In genomic region chr12:94140556-94140955, GRCh38 we compare ENCODE assay signal across 8 cellular contexts. TPM values are rescaled to one million over a fixed set of nuclear protein-coding genes. Genes with fewer than 3 reads are reported as not detected.
DNase-seq lines count a peak whose midpoint lies in the region; ATAC-seq and TF ChIP-seq lines count a peak whose summit lies in the region.

No MANE protein-coding gene starts in this region.

- no peaks in the 10 kb centered on the region for H3K27me3 ChIP-seq in spleen (replicated peaks in 1 of 7)

- H3K36me3 ChIP-seq in spleen: no peaks in the 10 kb centered on the region

- TF ChIP-seq POLR2A in spleen (IDR thresholded peaks at IDR 0.05): no peak

- H3K4me3 ChIP-seq in cardiac fibroblast (replicated peaks in 1 of 2; ENCODE audit: low read depth in 2 of 2, low read length in 2 of 2): no peak overlapping the region
- H3K4me3 ChIP-seq in spleen: no peak overlapping the region

- no peaks in the 10 kb centered on the region for H3K9me3 ChIP-seq in spleen

- WGBS in spleen, 5 donors: 90 to 95% (median 93%) methylated on average over 10 to 13 of the region's 13 CpGs

- H3K4me1 ChIP-seq in spleen: peaks cover 0 to 9% (median under 1%) of the 10 kb centered on the region in 6 donors

- intact Hi-C loops in spleen (cut with DNase I; ENCODE audit: low total_unique reads): no loop called here

- TF ChIP-seq CTCF in GM20000 (IDR thresholded peaks at IDR 0.05; ENCODE audit: extremely low read depth, missing control alignments): peak; percentile 7
- TF ChIP-seq CTCF in cardiac fibroblast (IDR thresholded peaks at IDR 0.05; ENCODE audit: low read depth, low read length): peak; percentile 43
- peak in 8 of 11 experiments; percentile 6 to 46 (median 29) for TF ChIP-seq CTCF in spleen (IDR thresholded peaks at IDR 0.05 in 8 of 11, conservative IDR thresholded peaks at IDR 0.05 in 3 of 11)

- in situ Hi-C loops in ACHN (cut with HindIII; ENCODE audit: low pct_ligation_motif_present, low pct_unique_long_range_greater_than_20kb, low sequenced_read_pairs): loop anchor here (25.0 kb wide), 1 partner anchor 397 kb away; no protein-coding TSS in a partner anchor

- no peak for ATAC-seq in HG03097 (IDR thresholded peaks at IDR 0.05; ENCODE audit: low FRiP score, unreplicated experiment)

- H3K27ac ChIP-seq in spleen: no peak overlapping the region

- peak; percentile 41 for DNase-seq in ACHN
- DNase-seq in GM20000 (ENCODE audit: low spot score): peak; percentile 54
- peak; percentile 31 for DNase-seq in T-helper 9 cell
- DNase-seq in cardiac fibroblast (ENCODE audit: low read depth in 2 of 2): peak; percentile 35 to 39
- DNase-seq in spleen: peak; percentile 84
- DNase-seq in globus pallidus (ENCODE audit: low spot score): no peak
- DNase-seq in NK-92 (lab: John Stamatoyannopoulos, UW; ENCODE audit: unreplicated experiment): no peak

RNA-seq across cellular contexts. Expression of gene PLXNC1, which starts 7.8 kb away (rescaled TPM):
- 100 to 1,000 TPM in 3 of 7 donors, 10 to 100 TPM in 4; 47.3 to 138 (median 82.8) TPM for total RNA-seq in spleen
- 10 to 100 TPM in 1 of 3 donors, 1 to 10 TPM in 2; 6.8 to 11.7 (median 8.5) TPM for polyA plus RNA-seq in spleen

Comparison
In these comparisons a context has a peak if more than half of its experiments do, and no peak if none do; other contexts are left out.
1. DNase-seq: peak in ACHN (single experiment), GM20000 (single experiment), T-helper 9 cell (single experiment), cardiac fibroblast (2 of 2) and spleen (single experiment); none in globus pallidus (single experiment) and NK-92 (single experiment).
2. Peak in every context shown above with its lines, with median percentiles within 50 percentile points of each other: CTCF ChIP-seq.